8 cellular contexts compared by ENCODE assay signal in genomic region chr12:91381309-91381804, GRCh38.
DNase-seq lines count a peak whose midpoint lies in the region; ATAC-seq, FAIRE-seq and TF ChIP-seq lines count a peak whose summit lies in the region.

No MANE protein-coding gene starts in this region.

- H2AFZ ChIP-seq in H1 (ENCODE audit: low read length): no peak overlapping the region

- no peak overlapping the region for H3K4ac ChIP-seq in H1 (replicated peaks; ENCODE audit: insufficient read length, low read depth, low read length)

- peak overlapping the region; percentile 45; the same call in 1 of the 2 replicates for H3K27ac ChIP-seq in BLaER1
- peak overlapping the region; percentile 76 for H3K27ac ChIP-seq in H1 (ENCODE audit: low read depth, low read length)
- peak overlapping the region; percentile 39 for H3K27ac ChIP-seq in lower lobe of right lung

- peaks cover 10% of the 10 kb centered on the region for H3K4me1 ChIP-seq in BLaER1
- H3K4me1 ChIP-seq in H1 (replicated peaks in 1 of 4; ENCODE audit: control insufficient read depth in 3 of 4, insufficient read depth in 4 of 4, low read length in 3 of 4): peaks cover 0 to 14% (median 2%) of the 10 kb centered on the region in 4 experiments; a peak in 5 of 7 replicates
- H3K4me1 ChIP-seq in lower lobe of right lung: peaks cover 16% of the 10 kb centered on the region

- peak; percentile 56 for DNase-seq in SHP77 treated with DMSO at 0.1 percent for 48 hours (lab: John Stamatoyannopoulos, UW)
- peak; percentile 64 to 66 for DNase-seq in H1 (ENCODE audit: low read depth in 1 of 2, low spot score in 2 of 2)
- no peak for DNase-seq in lower lobe of right lung
- peak; percentile 99 for DNase-seq in superior temporal gyrus (ENCODE audit: extremely low spot score)
- no peak for DNase-seq in NCI-H146 treated with DMSO at 0.1 percent for 48 hours (lab: John Stamatoyannopoulos, UW; ENCODE audit: unreplicated experiment)

- H3K27me3 ChIP-seq in BLaER1 (no peaks in the 10 kb centered on the region), H1 (replicated peaks in 1 of 4; ENCODE audit: control insufficient read depth in 3 of 4, extremely low read depth in 1 of 4, insufficient read depth in 3 of 4, low read length in 3 of 4) (no peaks in the 10 kb centered on the region), lower lobe of right lung (ENCODE audit: low read depth) (no peaks in the 10 kb centered on the region)

- no peaks in the 10 kb centered on the region for H3K23me2 ChIP-seq in H1 (ENCODE audit: low read depth, low read length)

- TF ChIP-seq POLR2A in H1 (IDR thresholded peaks at IDR 0.05; ENCODE audit: control extremely low read depth in 1 of 2, low read depth in 2 of 2, low read length in 2 of 2): no peak; a peak in 1 of 3 replicates

- ATAC-seq in GM19023 (IDR thresholded peaks at IDR 0.05; ENCODE audit: unreplicated experiment) (peak; percentile 57), HG03342 (IDR thresholded peaks at IDR 0.05; ENCODE audit: unreplicated experiment) (peak; percentile 64), lower lobe of right lung (peak; percentile 81 to 86)

- H3K79me2 ChIP-seq in H1 (ENCODE audit: control insufficient read depth in 1 of 2, insufficient read depth in 2 of 2, low read length in 2 of 2): no peaks in the 10 kb centered on the region

- TF ChIP-seq CTCF in H1 (IDR thresholded peaks at IDR 0.05; ENCODE audit: control extremely low read depth in 1 of 3, insufficient read depth in 1 of 3, low read depth in 1 of 3, low read length in 3 of 3): no peak
- TF ChIP-seq CTCF in lower lobe of right lung (IDR thresholded peaks at IDR 0.05): no peak

- no peaks in the 10 kb centered on the region for H4K20me1 ChIP-seq in BLaER1
- H4K20me1 ChIP-seq in H1 (replicated peaks in 1 of 2; ENCODE audit: control insufficient read depth in 1 of 2, insufficient read depth in 2 of 2, low read length in 2 of 2): no peaks in the 10 kb centered on the region

- H2BK12ac ChIP-seq in H1 (ENCODE audit: low read depth, low read length): no peak overlapping the region; the same call in 1 of the 2 replicates

- no peak overlapping the region for H3K23ac ChIP-seq in H1 (ENCODE audit: insufficient read length)

- no peak overlapping the region for H4K8ac ChIP-seq in H1 (ENCODE audit: extremely low read depth, insufficient read depth, low read length)

- no peak overlapping the region for H4K91ac ChIP-seq in H1 (replicated peaks; ENCODE audit: insufficient read length, low read length)

- FAIRE-seq in H1 (lab: Jason Lieb, UNC): peak; percentile 99

- CTCF ChIA-PET in H1 (lab: Charles Lee; ENCODE audit: partially characterized antibody): interaction anchor here (0.6 to 2.5 kb wide), 43 partner anchors 10 to 1268 kb away, joined by 3 to 41 read pairs (median 4); no protein-coding TSS in a partner anchor

- no peak overlapping the region for H3K56ac ChIP-seq in H1 (replicated peaks; ENCODE audit: insufficient read length, low read depth, low read length)

- H3K4me3 ChIP-seq in BLaER1: peak overlapping the region; percentile 42
- peak overlapping the region; percentile 1 to 65 (median 16); a peak in 6 of 8 replicates for H3K4me3 ChIP-seq in H1 (ENCODE audit: extremely low read depth in 1 of 4, insufficient read depth in 2 of 4, low read depth in 3 of 4, low read length in 4 of 4)
- H3K4me3 ChIP-seq in lower lobe of right lung: peak overlapping the region; percentile 50

- H4K5ac ChIP-seq in H1 (ENCODE audit: insufficient read length, low read depth, low read length): peak overlapping the region; percentile 80

- peak overlapping the region; percentile 36 for H3K4me2 ChIP-seq in BLaER1
- peak overlapping the region; percentile 31 to 79 for H3K4me2 ChIP-seq in H1 (ENCODE audit: insufficient read depth in 1 of 2, low read depth in 2 of 2, low read length in 2 of 2)

- H3K9me3 ChIP-seq in BLaER1 (no peaks in the 10 kb centered on the region), H1 (ENCODE audit: insufficient read depth in 2 of 2, low read depth in 1 of 2, low read length in 1 of 2) (no peaks in the 10 kb centered on the region), lower lobe of right lung (no peaks in the 10 kb centered on the region)

- no peak overlapping the region for H2AK5ac ChIP-seq in H1 (ENCODE audit: low read depth, low read length)

- no peak overlapping the region for H3K14ac ChIP-seq in H1 (ENCODE audit: insufficient read length)

- no peak overlapping the region for H2BK20ac ChIP-seq in H1 (ENCODE audit: low read length)

- TF ChIP-seq EP300 in H1 (IDR thresholded peaks at IDR 0.05; ENCODE audit: borderline replicate concordance in 1 of 2, low read depth in 2 of 2, low read length in 2 of 2): no peak

- H2BK120ac ChIP-seq in H1 (replicated peaks; ENCODE audit: low read depth, low read length): no peak overlapping the region

- POLR2A ChIA-PET in H1 (lab: Charles Lee; ENCODE audit: partially characterized antibody): interaction anchor here (0.7 to 4.4 kb wide), 5 partner anchors 8 to 1269 kb away, joined by 3 to 31 read pairs (median 3); partner anchors contain the start of gene BTG1

- no peaks in the 10 kb centered on the region for H3K36me3 ChIP-seq in BLaER1
- no peaks in the 10 kb centered on the region for H3K36me3 ChIP-seq in H1 (ENCODE audit: control insufficient read depth in 2 of 4, insufficient read depth in 4 of 4, low read length in 3 of 4)
- H3K36me3 ChIP-seq in lower lobe of right lung: no peaks in the 10 kb centered on the region

- TF ChIP-seq RAD21 in H1 (IDR thresholded peaks at IDR 0.05 in 1 of 2, conservative IDR thresholded peaks at IDR 0.05 in 1 of 2; ENCODE audit: low read depth in 2 of 2, low read length in 2 of 2): no peak

- H2BK5ac ChIP-seq in H1 (ENCODE audit: low read depth, low read length): no peak overlapping the region

- intact Hi-C loops in lower lobe of right lung (cut with DNase I): no loop called here

- 1% methylated on average over 11 of the region's 11 CpGs; no CpG with 5 or more reads in 1 of the 2 experiments for WGBS in H1 (ENCODE audit: extremely low coverage in 1 of 2, insufficient coverage in 1 of 2, insufficient read length in 1 of 2, insufficient replicate concordance in 2 of 2, low coverage in 1 of 2, low lambda C conversion rate in 2 of 2, missing lambda C conversion rate in 1 of 2), 2 experiments

- no peaks in the 10 kb centered on the region for H3K79me1 ChIP-seq in H1 (ENCODE audit: low read depth, low read length)

- no peak overlapping the region for H3K18ac ChIP-seq in H1 (ENCODE audit: extremely low read depth, low read length)

- H2BK15ac ChIP-seq in H1 (ENCODE audit: low read length): no peak overlapping the region

- H3K9ac ChIP-seq in BLaER1 (peak overlapping the region; percentile 56; the same call in 1 of the 2 replicates), H1 (replicated peaks in 1 of 4; ENCODE audit: extremely low read depth in 1 of 4, low read depth in 3 of 4, low read length in 3 of 4) (peak overlapping the region in 1 of 4 experiments; percentile 22; a peak in 2 of 7 replicates)

TF ChIP-seq in H1, 55 proteins besides CTCF, POLR2A, EP300 and RAD21 (continues in another document):
- TF ChIP-seq CHD1 (IDR thresholded peaks at IDR 0.05; ENCODE audit: low read depth, low read length) (no peak), SIRT6 (IDR thresholded peaks at IDR 0.05; ENCODE audit: low read length) (no peak), SP1 (IDR thresholded peaks at IDR 0.05; ENCODE audit: low read depth, low read length) (peak; percentile 91), CEBPB (IDR thresholded peaks at IDR 0.05; ENCODE audit: low read depth, low read length) (no peak), ZNF274 (IDR thresholded peaks at IDR 0.05; ENCODE audit: borderline replicate concordance, extremely low read depth, low read length) (no peak), TEAD4 (IDR thresholded peaks at IDR 0.05; ENCODE audit: low read depth, low read length) (no peak)

Comparison
In these comparisons a context has a peak if more than half of its experiments do, and no peak if none do; other contexts are left out.
1. DNase-seq: peak in SHP77 treated with DMSO at 0.1 percent for 48 hours (single experiment), H1 (2 of 2) and superior temporal gyrus (single experiment); none in lower lobe of right lung (single experiment) and NCI-H146 treated with DMSO at 0.1 percent for 48 hours (single experiment).
2. Peak in every context shown above with its lines, with median percentiles within 50 percentile points of each other: H3K27ac ChIP-seq, H3K4me3 ChIP-seq and ATAC-seq.